In the genomic region with DNA sequence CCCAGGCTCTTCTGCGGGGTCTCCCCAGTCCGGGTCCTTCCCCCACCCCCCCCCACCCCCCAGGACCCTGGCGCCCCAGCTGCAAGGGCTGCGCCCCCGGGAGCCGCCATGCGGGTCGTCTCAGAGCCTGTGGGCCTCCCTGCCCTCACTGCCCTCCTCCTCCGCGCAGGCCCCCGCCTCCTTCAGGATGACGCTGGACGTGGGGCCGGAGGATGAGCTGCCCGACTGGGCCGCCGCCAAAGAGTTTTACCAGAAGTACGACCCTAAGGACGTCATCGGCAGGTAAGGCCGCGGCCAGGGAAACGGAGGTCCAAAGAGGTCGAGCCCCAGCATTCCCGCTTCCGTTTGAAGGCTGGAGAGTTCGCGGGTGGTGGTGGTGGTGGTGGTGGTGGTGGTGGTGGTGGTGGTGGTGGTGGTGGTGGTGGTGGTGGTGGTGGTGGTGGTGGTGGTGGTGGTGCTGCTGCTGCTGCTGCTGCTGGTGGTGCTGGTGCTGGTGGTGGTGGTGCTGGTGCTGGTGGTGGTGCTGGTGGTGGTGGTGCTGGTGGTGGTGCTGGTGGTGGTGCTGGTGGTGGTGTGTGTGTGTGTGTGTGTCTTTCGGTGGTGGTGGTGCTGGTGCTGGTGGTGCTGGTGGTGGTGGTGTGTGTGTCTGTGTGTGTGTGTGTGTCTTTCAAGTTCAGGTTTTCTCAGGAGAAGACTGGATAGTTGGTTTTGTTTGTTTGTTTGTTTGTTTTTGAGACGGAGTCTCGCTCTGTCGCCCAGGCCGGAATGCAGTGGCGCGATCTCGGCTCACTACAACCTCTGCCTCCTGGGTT, we compare ENCODE assay signal across 1 cellular context.
TF ChIP-seq lines count a peak whose summit lies in the region.

No MANE protein-coding gene starts in this region.

TF ChIP-seq in HepG2, 621 proteins besides CTCF, POLR2A, EP300 and RAD21:
- TF ChIP-seq, protein P1, sequence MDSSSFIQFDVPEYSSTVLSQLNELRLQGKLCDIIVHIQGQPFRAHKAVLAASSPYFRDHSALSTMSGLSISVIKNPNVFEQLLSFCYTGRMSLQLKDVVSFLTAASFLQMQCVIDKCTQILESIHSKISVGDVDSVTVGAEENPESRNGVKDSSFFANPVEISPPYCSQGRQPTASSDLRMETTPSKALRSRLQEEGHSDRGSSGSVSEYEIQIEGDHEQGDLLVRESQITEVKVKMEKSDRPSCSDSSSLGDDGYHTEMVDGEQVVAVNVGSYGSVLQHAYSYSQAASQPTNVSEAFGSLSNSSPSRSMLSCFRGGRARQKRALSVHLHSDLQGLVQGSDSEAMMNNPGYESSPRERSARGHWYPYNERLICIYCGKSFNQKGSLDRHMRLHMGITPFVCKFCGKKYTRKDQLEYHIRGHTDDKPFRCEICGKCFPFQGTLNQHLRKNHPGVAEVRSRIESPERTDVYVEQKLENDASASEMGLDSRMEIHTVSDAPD (CRISPR knock-in tag; IDR thresholded peaks at IDR 0.05): peak; percentile 42; the same call in 1 of the 2 replicates
- TF ChIP-seq ZNF598 (CRISPR knock-in tag; IDR thresholded peaks at IDR 0.05; ENCODE audit: borderline replicate concordance) (no peak), TMF1 (CRISPR knock-in tag; IDR thresholded peaks at IDR 0.05; ENCODE audit: low read depth) (0 out of 2 replicates have a peak, but pooled peaks have one; percentile 23), MTA1 (CRISPR knock-in tag; IDR thresholded peaks at IDR 0.05; ENCODE audit: borderline replicate concordance) (0 out of 2 replicates have a peak, but pooled peaks have one; percentile 43), GATA4 (IDR thresholded peaks at IDR 0.05; ENCODE audit: borderline replicate concordance, low read depth) (no peak), ZBTB7A (CRISPR knock-in tag; IDR thresholded peaks at IDR 0.05) (peak; percentile 12; the same call in 1 of the 2 replicates), ZNF75D (CRISPR knock-in tag; IDR thresholded peaks at IDR 0.05; ENCODE audit: borderline replicate concordance) (no peak), CREB1 (IDR thresholded peaks at IDR 0.05) (peak; percentile 26; the same call in 1 of the 2 replicates), CREB1 (CRISPR knock-in tag; IDR thresholded peaks at IDR 0.05) (no peak), ZNF30 (CRISPR knock-in tag; IDR thresholded peaks at IDR 0.05) (no peak), SP140L (CRISPR knock-in tag; IDR thresholded peaks at IDR 0.05; ENCODE audit: borderline replicate concordance) (no peak), KDM6A (CRISPR knock-in tag; IDR thresholded peaks at IDR 0.05; ENCODE audit: low read depth) (0 out of 2 replicates have a peak, but pooled peaks have one; percentile 4), CAMTA2 (CRISPR knock-in tag; IDR thresholded peaks at IDR 0.05; ENCODE audit: borderline replicate concordance) (0 out of 2 replicates have a peak, but pooled peaks have one; percentile 13), ZNF607 (CRISPR knock-in tag; IDR thresholded peaks at IDR 0.05; ENCODE audit: borderline replicate concordance) (0 out of 2 replicates have a peak, but pooled peaks have one; percentile 9)
- TF ChIP-seq, protein P2, sequence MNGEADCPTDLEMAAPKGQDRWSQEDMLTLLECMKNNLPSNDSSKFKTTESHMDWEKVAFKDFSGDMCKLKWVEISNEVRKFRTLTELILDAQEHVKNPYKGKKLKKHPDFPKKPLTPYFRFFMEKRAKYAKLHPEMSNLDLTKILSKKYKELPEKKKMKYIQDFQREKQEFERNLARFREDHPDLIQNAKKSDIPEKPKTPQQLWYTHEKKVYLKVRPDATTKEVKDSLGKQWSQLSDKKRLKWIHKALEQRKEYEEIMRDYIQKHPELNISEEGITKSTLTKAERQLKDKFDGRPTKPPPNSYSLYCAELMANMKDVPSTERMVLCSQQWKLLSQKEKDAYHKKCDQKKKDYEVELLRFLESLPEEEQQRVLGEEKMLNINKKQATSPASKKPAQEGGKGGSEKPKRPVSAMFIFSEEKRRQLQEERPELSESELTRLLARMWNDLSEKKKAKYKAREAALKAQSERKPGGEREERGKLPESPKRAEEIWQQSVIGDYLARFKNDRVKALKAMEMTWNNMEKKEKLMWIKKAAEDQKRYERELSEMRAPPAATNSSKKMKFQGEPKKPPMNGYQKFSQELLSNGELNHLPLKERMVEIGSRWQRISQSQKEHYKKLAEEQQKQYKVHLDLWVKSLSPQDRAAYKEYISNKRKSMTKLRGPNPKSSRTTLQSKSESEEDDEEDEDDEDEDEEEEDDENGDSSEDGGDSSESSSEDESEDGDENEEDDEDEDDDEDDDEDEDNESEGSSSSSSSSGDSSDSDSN (CRISPR knock-in tag; IDR thresholded peaks at IDR 0.05): 0 out of 2 replicates have a peak, but pooled peaks have one; percentile 14
- TF ChIP-seq, protein P3, sequence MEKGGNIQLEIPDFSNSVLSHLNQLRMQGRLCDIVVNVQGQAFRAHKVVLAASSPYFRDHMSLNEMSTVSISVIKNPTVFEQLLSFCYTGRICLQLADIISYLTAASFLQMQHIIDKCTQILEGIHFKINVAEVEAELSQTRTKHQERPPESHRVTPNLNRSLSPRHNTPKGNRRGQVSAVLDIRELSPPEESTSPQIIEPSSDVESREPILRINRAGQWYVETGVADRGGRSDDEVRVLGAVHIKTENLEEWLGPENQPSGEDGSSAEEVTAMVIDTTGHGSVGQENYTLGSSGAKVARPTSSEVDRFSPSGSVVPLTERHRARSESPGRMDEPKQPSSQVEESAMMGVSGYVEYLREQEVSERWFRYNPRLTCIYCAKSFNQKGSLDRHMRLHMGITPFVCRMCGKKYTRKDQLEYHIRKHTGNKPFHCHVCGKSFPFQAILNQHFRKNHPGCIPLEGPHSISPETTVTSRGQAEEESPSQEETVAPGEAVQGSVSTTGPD (CRISPR knock-in tag; IDR thresholded peaks at IDR 0.05): peak; percentile 82; the same call in 1 of the 2 replicates
